25 cellular contexts compared by ENCODE assay signal in genomic region chr3:126309861-126310655, GRCh38.
"Had no signal": no experiment of that assay in that cellular context is flagged by ENCODE, and none has a peak within 500 bp of the region (broad histone marks: within the 10 kb centered on the region; RNA-seq: fewer than 3 reads in every experiment).

No MANE protein-coding gene starts in this region.

- H3K4me3 Mint-ChIP-seq: naive thymus-derived CD8-positive, alpha-beta T cell; neural crest cell; stimulated activated effector memory CD8-positive, alpha-beta T cell treated with anti-CD3 and anti-CD28 coated beads, Interleukin-12 subunit alpha, Interleukin-12 subunit beta, amount 100 ng/mL, for 72 hours had no signal

- H3K27me3 ChIP-seq: dorsolateral prefrontal cortex, gastrocnemius medialis, left lung, neutrophil, pancreas, right lobe of liver, stomach, testis, tibial artery, upper lobe of right lung, uterus had no signal

- DNase-seq: dorsolateral prefrontal cortex; effector CD4-positive, alpha-beta T cell; foreskin fibroblast; gastrocnemius medialis; left cardiac atrium; mesenchymal stem cell; midbrain; naive thymus-derived CD8-positive, alpha-beta T cell; right lobe of liver; small intestine; stimulated activated CD4-positive, alpha-beta T cell treated with anti-CD3 and anti-CD28 coated beads, Interleukin-12 subunit alpha, Interleukin-12 subunit beta, amount 100 ng/mL, for 4 hours; stimulated activated CD4-positive, alpha-beta T cell treated with anti-CD3 and anti-CD28 coated beads, Interleukin-1b, Interleukin-23, amount 100 ng/mL, for 48 hours; stimulated activated CD4-positive, alpha-beta T cell treated with anti-CD3 and anti-CD28 coated beads, Interleukin-4, amount 100 ng/mL, for 1 hour; stimulated activated naive CD4-positive, alpha-beta T cell treated with Interleukin-2 at 50 U/mL for 16 hours; stomach; testis; upper lobe of right lung; uterus had no signal

- H3K36me3 Mint-ChIP-seq: naive thymus-derived CD8-positive, alpha-beta T cell had no signal

- H3K4me1 Mint-ChIP-seq: neural crest cell; stimulated activated effector memory CD8-positive, alpha-beta T cell treated with anti-CD3 and anti-CD28 coated beads, Interleukin-12 subunit alpha, Interleukin-12 subunit beta, amount 100 ng/mL, for 72 hours had no signal

- H3K4me1 ChIP-seq: gastrocnemius medialis, left lung, pancreas, right lobe of liver, stomach, tibial artery, upper lobe of right lung, uterus had no signal

- H3K4me3 ChIP-seq: dorsolateral prefrontal cortex, gastrocnemius medialis, left lung, pancreas, right lobe of liver, stomach, testis, tibial artery, upper lobe of right lung, uterus had no signal

- H3K27ac ChIP-seq: dorsolateral prefrontal cortex, gastrocnemius medialis, left lung, neutrophil, pancreas, right lobe of liver, stomach, testis, tibial artery, upper lobe of right lung, uterus had no signal

- H3K9me3 ChIP-seq: gastrocnemius medialis, left lung, neutrophil, pancreas, right lobe of liver, testis, upper lobe of right lung, uterus had no signal

- H3K9me3 Mint-ChIP-seq: naive thymus-derived CD8-positive, alpha-beta T cell; stimulated activated effector memory CD8-positive, alpha-beta T cell treated with anti-CD3 and anti-CD28 coated beads, Interleukin-12 subunit alpha, Interleukin-12 subunit beta, amount 100 ng/mL, for 72 hours had no signal

- ATAC-seq: gastrocnemius medialis; left cardiac atrium; left lung; naive thymus-derived CD8-positive, alpha-beta T cell; pancreas; right lobe of liver; stimulated activated effector memory CD8-positive, alpha-beta T cell treated with anti-CD3 and anti-CD28 coated beads, Interleukin-12 subunit alpha, Interleukin-12 subunit beta, amount 100 ng/mL, for 72 hours; upper lobe of right lung had no signal

- H3K27ac Mint-ChIP-seq: progenitor cell of endocrine pancreas; stimulated activated effector memory CD8-positive, alpha-beta T cell treated with anti-CD3 and anti-CD28 coated beads, Interleukin-12 subunit alpha, Interleukin-12 subunit beta, amount 100 ng/mL, for 72 hours had no signal

- H3K36me3 ChIP-seq: gastrocnemius medialis, left lung, neutrophil, pancreas, right lobe of liver, stomach, tibial artery, upper lobe of right lung, uterus had no signal
